Comparison of ENCODE assay signal across 15 cellular contexts in the genomic region with DNA sequence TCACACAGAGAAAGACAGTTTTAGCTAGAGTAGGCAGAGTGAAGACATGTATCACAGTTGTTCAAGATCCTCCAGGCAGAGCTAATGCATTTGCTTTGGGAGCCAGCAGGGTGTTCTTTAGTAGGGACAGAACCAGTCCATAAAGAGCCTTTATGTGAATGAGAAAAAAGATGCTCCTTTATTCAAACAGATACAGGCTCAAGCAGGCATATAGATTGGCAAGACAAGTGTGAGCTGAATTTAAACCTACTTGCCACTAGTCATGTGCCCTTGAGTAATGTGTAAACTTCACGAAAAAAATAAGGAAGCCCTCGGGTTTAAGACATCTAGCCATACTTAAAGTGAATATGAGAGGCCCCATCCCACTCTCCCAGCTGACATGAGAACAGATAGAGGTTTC.
"Had no signal": no experiment of that assay in that cellular context is flagged by ENCODE, and none has a peak within 500 bp of the region (broad histone marks: within the 10 kb centered on the region; RNA-seq: fewer than 3 reads in every experiment).

No MANE protein-coding gene starts in this region.

- H3K4me3 ChIP-seq: gastrocnemius medialis, heart right ventricle, right atrium auricular region, sigmoid colon, skin epidermis, upper lobe of left lung, vagina had no signal

- H3K4me3 Mint-ChIP-seq: dendritic cell treated with granulocyte-macrophage colony-stimulating factor and Interleukin-4, amounts not matched to agents 40 ng/mL and 50 ng/mL, for 4 days; naive thymus-derived CD8-positive, alpha-beta T cell had no signal

- H3K4me1 ChIP-seq: gastrocnemius medialis, sigmoid colon, upper lobe of left lung had no signal

- ATAC-seq: gastrocnemius medialis; heart right ventricle; naive thymus-derived CD8-positive, alpha-beta T cell had no signal

- H3K4me1 Mint-ChIP-seq: naive thymus-derived CD8-positive, alpha-beta T cell had no signal

- H3K27ac Mint-ChIP-seq: dendritic cell treated with granulocyte-macrophage colony-stimulating factor and Interleukin-4, amounts not matched to agents 40 ng/mL and 50 ng/mL, for 4 days; naive thymus-derived CD8-positive, alpha-beta T cell had no signal

- H3K36me3 ChIP-seq: gastrocnemius medialis, heart right ventricle, right atrium auricular region, sigmoid colon, upper lobe of left lung, vagina had no signal

- H3K27ac ChIP-seq: gastrocnemius medialis, sigmoid colon, upper lobe of left lung had no signal

- H3K9me3 ChIP-seq: gastrocnemius medialis, heart right ventricle, right atrium auricular region, sigmoid colon, upper lobe of left lung, vagina had no signal

- H3K9me3 Mint-ChIP-seq: dendritic cell treated with granulocyte-macrophage colony-stimulating factor and Interleukin-4, amounts not matched to agents 40 ng/mL and 50 ng/mL, for 4 days; naive thymus-derived CD8-positive, alpha-beta T cell had no signal

- H3K36me3 Mint-ChIP-seq: naive thymus-derived CD8-positive, alpha-beta T cell had no signal

- DNase-seq: erythroblast; gastrocnemius medialis; heart right ventricle; hypothalamus; kidney glomerular epithelial cell; mammary epithelial cell; naive thymus-derived CD8-positive, alpha-beta T cell; sigmoid colon; stimulated activated CD4-positive, alpha-beta T cell treated with anti-CD3 and anti-CD28 coated beads, Interleukin-2, amount 100 ng/mL, for 24 hours; stimulated activated naive CD4-positive, alpha-beta T cell treated with Interleukin-2 at 50 U/mL for 16 hours; upper lobe of left lung had no signal

- H3K27me3 ChIP-seq: gastrocnemius medialis, heart right ventricle, right atrium auricular region, sigmoid colon, upper lobe of left lung, vagina had no signal
